In the genomic region with DNA sequence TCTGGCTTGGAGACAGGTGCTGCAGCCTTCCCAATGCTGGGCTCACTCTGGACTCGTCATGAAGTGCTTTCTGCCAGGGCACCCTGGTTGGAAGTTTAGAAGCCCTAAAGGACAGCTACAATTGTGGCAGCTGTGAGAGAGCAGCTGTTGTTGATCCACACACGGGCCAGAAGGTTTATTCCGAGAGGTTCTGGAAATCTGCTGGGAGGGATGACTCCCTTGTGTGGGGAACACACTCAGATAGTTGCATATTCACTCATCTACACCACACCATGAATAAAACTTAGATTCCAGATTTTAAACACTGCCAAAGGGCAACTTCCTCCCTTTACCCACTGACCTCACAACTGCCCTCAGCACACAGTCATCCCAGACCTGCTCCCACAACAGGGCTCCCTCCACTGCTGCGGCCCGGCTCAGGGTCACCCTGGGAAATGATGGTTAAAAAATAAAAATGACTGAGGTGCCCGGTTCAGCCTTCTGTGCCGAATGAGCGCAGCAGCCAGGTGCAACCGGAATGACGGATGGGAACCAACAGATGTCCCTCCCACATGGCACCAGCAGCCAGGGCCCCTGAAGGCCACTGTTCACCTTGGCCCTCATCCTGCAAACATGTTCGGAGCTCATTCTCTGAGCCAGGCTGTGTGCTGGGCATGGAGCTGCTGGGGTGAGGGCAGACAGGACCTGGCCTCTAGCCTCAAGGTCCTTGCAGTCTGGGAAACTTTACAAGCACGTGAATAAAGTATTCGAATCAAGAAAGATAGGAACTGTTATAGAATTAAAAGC, we compare ENCODE assay signal across 17 cellular contexts. TPM values are rescaled to one million over a fixed set of nuclear protein-coding genes. Genes with fewer than 3 reads are reported as not detected.
DNase-seq lines count a peak whose midpoint lies in the region; ATAC-seq and TF ChIP-seq lines count a peak whose summit lies in the region.
"Had no signal": no experiment of that assay in that cellular context is flagged by ENCODE, and none has a peak within 500 bp of the region (broad histone marks: within the 10 kb centered on the region; RNA-seq: fewer than 3 reads in every experiment).

No MANE protein-coding gene starts in this region.

- intact Hi-C loops in gastrocnemius medialis (cut with DNase I; ENCODE audit: low total_unique reads) (no loop called here), Right ventricle myocardium inferior (cut with DNase I) (no loop called here)

- H3K4me3 ChIP-seq in gastrocnemius medialis, result no peak overlapping the region
- H3K4me3 ChIP-seq: SJSA1, suprapubic skin had no signal

- DNase-seq in EL, result peak; percentile 29
- DNase-seq in NCI-H1694 treated with DMSO at 0.1 percent for 48 hours (lab: John Stamatoyannopoulos, UW), result peak; percentile 63
- peak; percentile 18 for DNase-seq in foreskin melanocyte
- peak in 1 of 2 donors; percentile 51 for DNase-seq in gastrocnemius medialis
- DNase-seq in hepatic stellate cell (ENCODE audit: low spot score), result no peak
- no peak for DNase-seq in Right ventricle myocardium inferior (ENCODE audit: missing footprints)
- DNase-seq: activated CD8-positive, alpha-beta T cell treated with anti-CD3 and anti-CD28 coated beads for 36 hours; activated effector memory CD4-positive, alpha-beta T cell treated with Interleukin-2 at 50 U/mL for 16 hours; brain microvascular endothelial cell; effector CD4-positive, alpha-beta T cell; Karpas-422; NK-92 treated with Interleukin-12 subunit alpha and Interleukin-12 subunit beta, amount 100 ng/mL, for 24 hours; T1000 had no signal

- peak overlapping the region; percentile 51 to 64 (median 61) for H3K27ac ChIP-seq in gastrocnemius medialis
- H3K27ac ChIP-seq: brain microvascular endothelial cell, parathyroid adenoma, SJSA1, suprapubic skin had no signal

- H3K4me1 ChIP-seq in gastrocnemius medialis, result peaks cover 23% of the 10 kb centered on the region in 2 donors

- no peaks in the 10 kb centered on the region for H3K9me3 ChIP-seq in gastrocnemius medialis
- H3K9me3 ChIP-seq: SJSA1, suprapubic skin had no signal

- no peak for TF ChIP-seq POLR2A in gastrocnemius medialis (IDR thresholded peaks at IDR 0.05)

- no peak for TF ChIP-seq CTCF in gastrocnemius medialis (IDR thresholded peaks at IDR 0.05 in 4 of 5, conservative IDR thresholded peaks at IDR 0.05 in 1 of 5)

- no peaks in the 10 kb centered on the region for H3K36me3 ChIP-seq in gastrocnemius medialis
- H3K36me3 ChIP-seq: brain microvascular endothelial cell, SJSA1, suprapubic skin had no signal

- no peaks in the 10 kb centered on the region for H3K27me3 ChIP-seq in gastrocnemius medialis
- H3K27me3 ChIP-seq: brain microvascular endothelial cell, SJSA1, suprapubic skin had no signal

- in situ Hi-C loops in gastrocnemius medialis (cut with MboI; ENCODE audit: low sequenced_read_pairs in 4 of 4), result loop anchor here in 1 of 4 donors (10.0 kb wide), 1 partner anchor 91 kb away; no protein-coding TSS in a partner anchor

- ATAC-seq in gastrocnemius medialis (peak; percentile 38 to 48), Right ventricle myocardium inferior (no peak)
- ATAC-seq in activated CD4-positive, CD25-positive, alpha-beta regulatory T cell treated with anti-CD3 and anti-CD28 coated beads, Interleukin-2, amount 50 U/mL, for 24 hours, result no peak
- ATAC-seq: activated CD8-positive, alpha-beta T cell treated with anti-CD3 and anti-CD28 coated beads for 36 hours had no signal

RNA-seq across cellular contexts. Expression of gene ASB13, which starts 40.2 kb away (rescaled TPM):
- total RNA-seq in gastrocnemius medialis (10 to 100 TPM in 3 of 4 donors, 1 to 10 TPM in 1; 9.6 to 20.0 (median 14.9) TPM), Right ventricle myocardium inferior (15.4 TPM)

RNA-seq across cellular contexts. Expression of gene TASOR2, which starts 58.5 kb away (rescaled TPM):
- 10 to 100 TPM; 32.0 to 78.0 (median 50.0) TPM for total RNA-seq in gastrocnemius medialis
- 36.7 TPM for total RNA-seq in Right ventricle myocardium inferior

Comparison
In these comparisons a context has a peak if more than half of its experiments do, and no peak if none do; other contexts are left out.
1. DNase-seq: peak in EL (single experiment), NCI-H1694 treated with DMSO at 0.1 percent for 48 hours (single experiment) and foreskin melanocyte (single experiment); none in hepatic stellate cell (single experiment) and Right ventricle myocardium inferior (single experiment).
2. ATAC-seq: peak in gastrocnemius medialis (2 of 2); none in activated CD4-positive, CD25-positive, alpha-beta regulatory T cell treated with anti-CD3 and anti-CD28 coated beads, Interleukin-2, amount 50 U/mL, for 24 hours (0 of 2) and Right ventricle myocardium inferior (single experiment).